ENCODE assay signal across 8 cellular contexts in the genomic region with DNA sequence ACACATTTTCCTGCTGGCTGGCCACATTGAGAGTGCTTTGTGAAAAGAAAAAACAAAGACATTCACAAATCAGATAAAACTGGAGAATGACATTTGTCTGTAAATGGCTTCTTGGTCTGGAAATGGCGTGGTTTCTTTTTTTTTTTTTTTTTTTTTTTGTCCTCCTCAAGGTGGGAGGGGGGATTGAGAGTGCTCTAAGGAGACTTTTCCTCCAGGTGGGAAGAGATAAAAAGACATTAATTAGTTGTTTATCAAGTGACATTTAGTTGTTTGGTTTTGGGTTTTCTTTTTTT. TPM values are rescaled to one million over a fixed set of nuclear protein-coding genes. Genes with fewer than 3 reads are reported as not detected.
A peak's percentile ranks its signal among the peaks of the same experiment; 100 is the strongest.
DNase-seq lines count a peak whose midpoint lies in the region; ATAC-seq and TF ChIP-seq lines count a peak whose summit lies in the region.

No MANE protein-coding gene starts in this region.

- H3K27me3 ChIP-seq in BLaER1 (no peaks in the 10 kb centered on the region), HUES6 (ENCODE audit: control insufficient read depth, insufficient read depth, low read length) (peaks cover 6% of the 10 kb centered on the region; the same call in 1 of the 2 replicates), mesendoderm (ENCODE audit: insufficient read depth, low read length, poor library complexity) (no peaks in the 10 kb centered on the region)

- peaks cover 6% of the 10 kb centered on the region for H3K79me1 ChIP-seq in mesendoderm (ENCODE audit: low read length)

- peak overlapping the region; percentile 100 for H3K18ac ChIP-seq in mesendoderm (ENCODE audit: low read length)

- TF ChIP-seq CTCF in astrocyte of the cerebellum (IDR thresholded peaks at IDR 0.05; ENCODE audit: low read depth, low read length, missing control alignments) = no peak

- H4K5ac ChIP-seq in mesendoderm (ENCODE audit: low read length) = no peak overlapping the region

- H2BK5ac ChIP-seq in mesendoderm (ENCODE audit: low read length) = no peak overlapping the region

- no peak overlapping the region for H2AK5ac ChIP-seq in mesendoderm (ENCODE audit: low read length)

- no peak overlapping the region for H2BK15ac ChIP-seq in mesendoderm (replicated peaks; ENCODE audit: low read depth)

- no peak overlapping the region for H2BK120ac ChIP-seq in mesendoderm (ENCODE audit: low read depth, low read length)

- H3K36me3 ChIP-seq in BLaER1 = peaks cover 25% of the 10 kb centered on the region
- H3K36me3 ChIP-seq in HUES6 (ENCODE audit: control insufficient read depth, insufficient read depth, low read length) = peaks cover 17% of the 10 kb centered on the region
- peaks cover 3% of the 10 kb centered on the region for H3K36me3 ChIP-seq in mesendoderm (ENCODE audit: control insufficient read depth, insufficient read depth, low read length)

- H4K8ac ChIP-seq in mesendoderm (ENCODE audit: low read depth, low read length) = no peak overlapping the region

- H3K27ac ChIP-seq in BLaER1 = peak overlapping the region; percentile 90
- H3K27ac ChIP-seq in HUES6 (ENCODE audit: low read depth, low read length) = no peak overlapping the region
- H3K27ac ChIP-seq in mesendoderm (ENCODE audit: low read depth, low read length) = peak overlapping the region; percentile 100

- in situ Hi-C loops in astrocyte of the cerebellum (cut with HindIII; ENCODE audit: low sequenced_read_pairs) = no loop called here

- peak overlapping the region; percentile 85 for H3K9ac ChIP-seq in BLaER1
- H3K9ac ChIP-seq in HUES6 (ENCODE audit: low read length) = peak overlapping the region; percentile 86
- peak overlapping the region; percentile 93 for H3K9ac ChIP-seq in mesendoderm (ENCODE audit: low read length)

- H3K4me2 ChIP-seq in BLaER1 (peak overlapping the region; percentile 85), mesendoderm (ENCODE audit: low read length) (no peak overlapping the region)

- H3K4me3 ChIP-seq in BLaER1 (peak overlapping the region; percentile 74), HUES6 (ENCODE audit: low read depth, low read length) (peak overlapping the region; percentile 92), astrocyte of the cerebellum (ENCODE audit: low read depth, low read length) (peak overlapping the region; percentile 88), mesendoderm (ENCODE audit: low read length) (peak overlapping the region; percentile 93)

- H3K56ac ChIP-seq in mesendoderm (ENCODE audit: low read length) = peak overlapping the region; percentile 97

- H4K20me1 ChIP-seq in BLaER1 = peaks cover 53% of the 10 kb centered on the region

- no peak for DNase-seq in astrocyte of the cerebellum (ENCODE audit: low read depth)
- DNase-seq in mesendoderm = no peak
- no peak for DNase-seq in left colon
- no peak for DNase-seq in NCI-H1436 treated with DMSO at 0.1 percent for 48 hours (lab: John Stamatoyannopoulos, UW)
- DNase-seq in NCI-H524 treated with DMSO at 0.1 percent for 48 hours (lab: John Stamatoyannopoulos, UW) = no peak

- intact Hi-C loops in left colon (cut with DNase I, micrococcal nuclease) = no loop called here

- H3K4ac ChIP-seq in mesendoderm (ENCODE audit: low read depth, low read length) = no peak overlapping the region

- WGBS in mesendoderm (ENCODE audit: extremely low coverage, insufficient coverage, low lambda C conversion rate) = no CpG with 5 or more reads among the region's 1 CpG

- H3K23ac ChIP-seq in mesendoderm (ENCODE audit: low read length) = no peak overlapping the region

- H3K4me1 ChIP-seq in BLaER1 (peaks cover 63% of the 10 kb centered on the region), HUES6 (ENCODE audit: control insufficient read depth, insufficient read depth, low read length) (peaks cover 48% of the 10 kb centered on the region), mesendoderm (ENCODE audit: control insufficient read depth, low read depth, low read length) (peaks cover 7% of the 10 kb centered on the region)

- ATAC-seq in left colon (no peak), HG02938 (IDR thresholded peaks at IDR 0.05; ENCODE audit: unreplicated experiment) (no peak)

- no peaks in the 10 kb centered on the region for H3K9me3 ChIP-seq in BLaER1
- H3K9me3 ChIP-seq in HUES6 (ENCODE audit: control insufficient read depth, insufficient read depth, low read depth, low read length) = no peaks in the 10 kb centered on the region

- peaks cover 59% of the 10 kb centered on the region for H3K79me2 ChIP-seq in mesendoderm (ENCODE audit: control insufficient read depth, insufficient read depth, low read length)

RNA-seq across cellular contexts. Expression of a gene that starts 40.4 kb away (rescaled TPM):
- polyA plus RNA-seq in mesendoderm (2013, experiment 1 of 2) = 871 TPM
- 882 TPM for polyA plus RNA-seq in mesendoderm (2013, experiment 2 of 2)
- 100 to 1,000 TPM; 651 to 725 TPM for total RNA-seq in left colon

RNA-seq across cellular contexts. Expression of a gene that starts 42.2 kb away (rescaled TPM):
- 1.6 TPM for polyA plus RNA-seq in mesendoderm (2013, experiment 1 of 2)
- polyA plus RNA-seq in mesendoderm (2013, experiment 2 of 2) = 1.6 TPM
- 1 to 10 TPM in 1 of 2 donors, under 1 TPM in 1; 0.87 to 1.1 TPM for total RNA-seq in left colon
